ENCODE assay signal across 25 cellular contexts in genomic region chrX:63282828-63283227, GRCh38.
"Had no signal": no experiment of that assay in that cellular context is flagged by ENCODE, and none has a peak within 500 bp of the region (broad histone marks: within the 10 kb centered on the region; RNA-seq: fewer than 3 reads in every experiment).

No MANE protein-coding gene starts in this region.

- H3K36me3 ChIP-seq: left lung, ovary, right atrium auricular region, right lobe of liver, tibial nerve, vagina had no signal

- H3K4me1 ChIP-seq: left lung, right atrium auricular region, right lobe of liver, tibial nerve, vagina had no signal

- H3K27me3 ChIP-seq: left lung, ovary, right atrium auricular region, tibial nerve, vagina had no signal

- H3K9me3 Mint-ChIP-seq: memory B cell; stimulated activated naive CD8-positive, alpha-beta T cell treated with anti-CD3 and anti-CD28 coated beads, Interleukin-15, amount 100 ng/mL, for 72 hours had no signal

- H3K4me3 ChIP-seq: left lung, mucosa of descending colon, ovary, right atrium auricular region, right lobe of liver, smooth muscle cell, tibial nerve, vagina had no signal

- H3K36me3 Mint-ChIP-seq: immature natural killer cell; memory B cell; naive thymus-derived CD4-positive, alpha-beta T cell; natural killer cell treated with Interleukin-12 subunit alpha and Interleukin-12 subunit beta and Interleukin-15 and Interleukin-18, amount 100 ng/mL, for 72 hours; stimulated activated memory B cell treated with anti-CD40 and anti-IgM and Interleukin-4, amounts not matched to agents 10 μg/mL and 1 μg/mL and 100 μg/mL, for 72 hours; type B pancreatic cell had no signal

- H3K4me3 Mint-ChIP-seq: immature natural killer cell; memory B cell; naive thymus-derived CD4-positive, alpha-beta T cell; natural killer cell treated with Interleukin-12 subunit alpha and Interleukin-12 subunit beta and Interleukin-15 and Interleukin-18, amount 100 ng/mL, for 72 hours; stimulated activated memory B cell treated with anti-CD40 and anti-IgM and Interleukin-4, amounts not matched to agents 10 μg/mL and 1 μg/mL and 100 μg/mL, for 72 hours; stimulated activated naive CD8-positive, alpha-beta T cell treated with anti-CD3 and anti-CD28 coated beads, Interleukin-15, amount 100 ng/mL, for 72 hours; type B pancreatic cell had no signal

- ATAC-seq: left colon; left lung; mucosa of descending colon; naive thymus-derived CD4-positive, alpha-beta T cell; natural killer cell treated with Interleukin-12 subunit alpha and Interleukin-12 subunit beta and Interleukin-15 and Interleukin-18, amount 100 ng/mL, for 72 hours; stimulated activated memory B cell treated with anti-CD40 and anti-IgM and Interleukin-4, amounts not matched to agents 10 μg/mL and 1 μg/mL and 100 μg/mL, for 72 hours; stimulated activated naive CD8-positive, alpha-beta T cell treated with anti-CD3 and anti-CD28 coated beads, Interleukin-15, amount 100 ng/mL, for 72 hours had no signal

- H3K27ac Mint-ChIP-seq: memory B cell; naive thymus-derived CD4-positive, alpha-beta T cell; natural killer cell treated with Interleukin-12 subunit alpha and Interleukin-12 subunit beta and Interleukin-15 and Interleukin-18, amount 100 ng/mL, for 72 hours; progenitor cell of endocrine pancreas; stimulated activated memory B cell treated with anti-CD40 and anti-IgM and Interleukin-4, amounts not matched to agents 10 μg/mL and 1 μg/mL and 100 μg/mL, for 72 hours; stimulated activated naive CD8-positive, alpha-beta T cell treated with anti-CD3 and anti-CD28 coated beads, Interleukin-15, amount 100 ng/mL, for 72 hours; type B pancreatic cell had no signal

- H3K4me2 ChIP-seq: smooth muscle cell had no signal

- H3K27me3 Mint-ChIP-seq: memory B cell; naive thymus-derived CD4-positive, alpha-beta T cell; natural killer cell treated with Interleukin-12 subunit alpha and Interleukin-12 subunit beta and Interleukin-15 and Interleukin-18, amount 100 ng/mL, for 72 hours; progenitor cell of endocrine pancreas; stimulated activated memory B cell treated with anti-CD40 and anti-IgM and Interleukin-4, amounts not matched to agents 10 μg/mL and 1 μg/mL and 100 μg/mL, for 72 hours; stimulated activated naive CD8-positive, alpha-beta T cell treated with anti-CD3 and anti-CD28 coated beads, Interleukin-15, amount 100 ng/mL, for 72 hours; type B pancreatic cell had no signal

- DNase-seq: immature natural killer cell; kidney; left colon; left lung; midbrain; mucosa of descending colon; naive thymus-derived CD4-positive, alpha-beta T cell; right lobe of liver; stimulated activated CD4-positive, alpha-beta T cell treated with anti-CD3 and anti-CD28 coated beads, Interleukin-1b, Interleukin-23, amount 100 ng/mL, for 48 hours; stimulated activated CD4-positive, alpha-beta T cell treated with anti-CD3 and anti-CD28 coated beads, Interleukin-2, amount 100 ng/mL, for 48 hours; stimulated activated CD4-positive, alpha-beta T cell treated with anti-CD3 and anti-CD28 coated beads, Interleukin-4, amount 100 ng/mL, for 4 hours; stimulated activated CD8-positive, alpha-beta memory T cell treated with anti-CD3 and anti-CD28 coated beads, Interleukin-4, amount 100 ng/mL, for 48 hours; stimulated activated naive CD4-positive, alpha-beta T cell treated with Interleukin-2 at 50 U/mL for 16 hours; stimulated activated naive CD8-positive, alpha-beta T cell treated with anti-CD3 and anti-CD28 coated beads, Interleukin-15, amount 100 ng/mL, for 72 hours; substantia nigra had no signal

- H3K4me1 Mint-ChIP-seq: immature natural killer cell; memory B cell; naive thymus-derived CD4-positive, alpha-beta T cell; stimulated activated memory B cell treated with anti-CD40 and anti-IgM and Interleukin-4, amounts not matched to agents 10 μg/mL and 1 μg/mL and 100 μg/mL, for 72 hours; stimulated activated naive CD8-positive, alpha-beta T cell treated with anti-CD3 and anti-CD28 coated beads, Interleukin-15, amount 100 ng/mL, for 72 hours had no signal

- H3K27ac ChIP-seq: left lung, ovary, right atrium auricular region, right lobe of liver, tibial nerve, vagina had no signal

- H3K9me3 ChIP-seq: left lung, mucosa of descending colon, ovary, right atrium auricular region, right lobe of liver, tibial nerve, vagina had no signal
